ENCODE assay signal across 14 cellular contexts in the genomic region with DNA sequence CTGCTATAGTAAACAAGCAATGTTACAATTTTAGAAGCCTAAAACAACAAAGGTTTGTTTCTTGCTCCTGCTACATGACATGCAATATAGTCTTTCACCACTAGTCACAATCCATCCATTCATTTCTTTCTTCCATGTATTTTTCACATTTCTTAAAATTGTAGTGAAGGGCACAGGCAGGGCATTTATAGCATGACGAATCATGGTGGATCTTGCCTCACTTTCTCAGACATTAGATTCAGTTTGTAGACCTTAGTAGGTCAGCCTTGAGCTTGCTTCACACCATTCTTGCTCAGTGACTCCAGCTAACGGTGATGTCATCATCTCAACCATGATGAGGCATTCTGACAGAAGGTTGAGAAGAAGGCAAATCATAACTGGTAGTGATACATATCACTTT.
DNase-seq lines count a peak whose midpoint lies in the region; FAIRE-seq and TF ChIP-seq lines count a peak whose summit lies in the region.
"Had no signal": no experiment of that assay in that cellular context is flagged by ENCODE, and none has a peak within 500 bp of the region (broad histone marks: within the 10 kb centered on the region; RNA-seq: fewer than 3 reads in every experiment).

No MANE protein-coding gene starts in this region.

- intact Hi-C loops in esophagus squamous epithelium (cut with DNase I): no loop called here

- H3K27me3 ChIP-seq in neural progenitor cell (no peaks in the 10 kb centered on the region), esophagus squamous epithelium (no peaks in the 10 kb centered on the region)

- in situ Hi-C loops in astrocyte of the spinal cord (cut with HindIII; ENCODE audit: low sequenced_read_pairs): no loop called here

- H3K27ac Mint-ChIP-seq in neural progenitor cell: no peak overlapping the region
- H3K27ac Mint-ChIP-seq: activated CD4-positive, alpha-beta T cell treated with anti-CD3 and anti-CD28 coated beads, Interleukin-2, amount 10 ng/mL, durations not matched to agents 7 days and 5 days; activated naive CD8-positive, alpha-beta T cell treated with anti-CD3 and anti-CD28 coated beads for 36 hours had no signal

- DNase-seq in HPDE6-E6E7 (ENCODE audit: extremely low spot score) (peak; percentile 1), astrocyte of the spinal cord (ENCODE audit: low read depth, low spot score) (no peak), neural progenitor cell (ENCODE audit: low spot score) (no peak), amygdala (lab: John Stamatoyannopoulos, UW) (no peak), T-helper 1 cell (no peak), RCC 7860 (ENCODE audit: low spot score) (no peak), esophagus squamous epithelium (lab: John Stamatoyannopoulos, UW) (no peak)
- DNase-seq: activated CD4-positive, alpha-beta T cell treated with anti-CD3 and anti-CD28 coated beads, Interleukin-2, amount 10 ng/mL, durations not matched to agents 7 days and 5 days; activated naive CD8-positive, alpha-beta T cell treated with anti-CD3 and anti-CD28 coated beads for 36 hours; NCI-H1092; Right ventricle myocardium superior had no signal

- H3K9me3 Mint-ChIP-seq in neural progenitor cell: peaks cover 3% of the 10 kb centered on the region
- H3K9me3 Mint-ChIP-seq: activated naive CD8-positive, alpha-beta T cell treated with anti-CD3 and anti-CD28 coated beads for 36 hours had no signal

- H3K36me3 ChIP-seq in neural progenitor cell (no peaks in the 10 kb centered on the region), esophagus squamous epithelium (no peaks in the 10 kb centered on the region)

- H3F3A ChIP-seq in neural progenitor cell (ENCODE audit: low read depth): no peaks in the 10 kb centered on the region

- H3K27me3 Mint-ChIP-seq in neural progenitor cell (ENCODE audit: insufficient read depth, low read depth): no peaks in the 10 kb centered on the region
- H3K27me3 Mint-ChIP-seq: activated CD4-positive, alpha-beta T cell treated with anti-CD3 and anti-CD28 coated beads, Interleukin-2, amount 10 ng/mL, durations not matched to agents 7 days and 5 days; activated naive CD8-positive, alpha-beta T cell treated with anti-CD3 and anti-CD28 coated beads for 36 hours had no signal

- H3K9ac ChIP-seq in neural progenitor cell: no peak overlapping the region

- no peak overlapping the region for H2AFZ ChIP-seq in neural progenitor cell (replicated peaks)

- no peaks in the 10 kb centered on the region for H3K79me2 ChIP-seq in neural progenitor cell (ENCODE audit: low read depth)

- H3K36me3 Mint-ChIP-seq in neural progenitor cell: no peaks in the 10 kb centered on the region
- H3K36me3 Mint-ChIP-seq: activated naive CD8-positive, alpha-beta T cell treated with anti-CD3 and anti-CD28 coated beads for 36 hours had no signal

- no peak overlapping the region for H3K4me3 Mint-ChIP-seq in neural progenitor cell
- H3K4me3 Mint-ChIP-seq: activated CD4-positive, alpha-beta T cell treated with anti-CD3 and anti-CD28 coated beads, Interleukin-2, amount 10 ng/mL, durations not matched to agents 7 days and 5 days; activated naive CD8-positive, alpha-beta T cell treated with anti-CD3 and anti-CD28 coated beads for 36 hours had no signal

- no peak overlapping the region for H3K4me3 ChIP-seq in astrocyte of the spinal cord (ENCODE audit: low read depth, low read length)
- no peak overlapping the region for H3K4me3 ChIP-seq in neural progenitor cell
- no peak overlapping the region for H3K4me3 ChIP-seq in esophagus squamous epithelium

- H3K4me2 ChIP-seq in neural progenitor cell: no peak overlapping the region

- TF ChIP-seq CTCF in GM12872 (IDR thresholded peaks at IDR 0.05; ENCODE audit: insufficient read depth, low read depth, low read length) (peak; percentile 37; the same call in 1 of the 3 replicates), astrocyte of the spinal cord (IDR thresholded peaks at IDR 0.05; ENCODE audit: low read depth, low read length) (peak; percentile 13), neural progenitor cell (IDR thresholded peaks at IDR 0.05) (peak; percentile 30), esophagus squamous epithelium (IDR thresholded peaks at IDR 0.05) (peak in 1 of 6 experiments; percentile 18)

- H3K9me3 ChIP-seq in neural progenitor cell (ENCODE audit: low read depth): no peaks in the 10 kb centered on the region
- no peaks in the 10 kb centered on the region for H3K9me3 ChIP-seq in esophagus squamous epithelium

- H3K27ac ChIP-seq in neural progenitor cell (no peak overlapping the region), esophagus squamous epithelium (no peak overlapping the region)

- H3K4me1 ChIP-seq in neural progenitor cell (no peaks in the 10 kb centered on the region), esophagus squamous epithelium (no peaks in the 10 kb centered on the region)

- 52 to 68% methylated on average over 2 of the region's 2 CpGs for WGBS in esophagus squamous epithelium, 2 donors

- no peak for TF ChIP-seq POLR2A in esophagus squamous epithelium (IDR thresholded peaks at IDR 0.05)

- H3K4me1 Mint-ChIP-seq in neural progenitor cell: no peaks in the 10 kb centered on the region
- H3K4me1 Mint-ChIP-seq: activated CD4-positive, alpha-beta T cell treated with anti-CD3 and anti-CD28 coated beads, Interleukin-2, amount 10 ng/mL, durations not matched to agents 7 days and 5 days; activated naive CD8-positive, alpha-beta T cell treated with anti-CD3 and anti-CD28 coated beads for 36 hours had no signal

- no peak for FAIRE-seq in RCC 7860 (lab: Jason Lieb, UNC)
- FAIRE-seq: endothelial cell of umbilical vein, G401.6 had no signal

- H4K20me1 ChIP-seq in neural progenitor cell (ENCODE audit: low read depth): no peaks in the 10 kb centered on the region
